ENCODE assay signal across 25 cellular contexts in the genomic region with DNA sequence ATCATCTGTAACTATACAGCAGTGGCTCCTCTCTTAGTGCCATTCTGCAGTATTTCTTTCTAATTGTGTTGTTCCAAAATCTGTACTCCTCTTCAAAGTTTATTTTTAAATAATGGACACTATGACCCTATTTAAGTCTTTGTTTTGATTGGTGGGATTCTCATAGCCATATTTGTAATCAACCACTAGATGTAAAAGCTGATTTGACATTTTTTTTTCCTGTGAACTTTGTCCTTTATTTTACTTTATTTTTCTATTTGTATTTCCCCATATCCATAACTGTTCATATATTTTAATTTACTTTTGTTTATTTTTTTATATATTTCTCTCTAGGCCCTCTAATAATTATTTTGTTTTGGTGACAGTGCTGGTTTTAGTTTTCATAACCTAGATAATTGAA.
"Had no signal": no experiment of that assay in that cellular context is flagged by ENCODE, and none has a peak within 500 bp of the region (broad histone marks: within the 10 kb centered on the region; RNA-seq: fewer than 3 reads in every experiment).

No MANE protein-coding gene starts in this region.

- H3K36me3 ChIP-seq: colonic mucosa, esophagus squamous epithelium, gastrocnemius medialis, heart right ventricle, left lung, lower lobe of right lung had no signal

- H3K9me3 ChIP-seq: colonic mucosa, esophagus squamous epithelium, gastrocnemius medialis, heart right ventricle, left lung, lower lobe of right lung, mucosa of descending colon had no signal

- H3K4me1 ChIP-seq: colonic mucosa, esophagus squamous epithelium, gastrocnemius medialis, heart right ventricle, left lung, lower lobe of right lung had no signal

- DNase-seq: colonic mucosa; cortex of kidney; effector CD8-positive, alpha-beta T cell; effector memory CD8-positive, alpha-beta T cell; endodermal cell; erythroblast; esophagus squamous epithelium; foreskin fibroblast; foreskin melanocyte; gastrocnemius medialis; glutamatergic neuron; head of caudate nucleus; heart right ventricle; hippocampal formation; kidney glomerular epithelial cell; left lung; left ventricle myocardium superior; lower lobe of right lung; mesenchymal stem cell; mucosa of descending colon; naive B cell had no signal

- ATAC-seq: effector memory CD8-positive, alpha-beta T cell; esophagus mucosa; gastrocnemius medialis; heart right ventricle; left lung; left ventricle myocardium superior; lower lobe of right lung; mucosa of descending colon had no signal

- H3K4me3 ChIP-seq: colonic mucosa, esophagus squamous epithelium, gastrocnemius medialis, heart right ventricle, left lung, lower lobe of right lung, mucosa of descending colon had no signal

- H3K27ac ChIP-seq: colonic mucosa, epithelial cell of prostate, esophagus squamous epithelium, gastrocnemius medialis, heart right ventricle, left lung, lower lobe of right lung had no signal

- H3K27me3 ChIP-seq: colonic mucosa, esophagus squamous epithelium, gastrocnemius medialis, left lung had no signal

- FAIRE-seq: endometrium, keratinocyte had no signal
